In the genomic region with DNA sequence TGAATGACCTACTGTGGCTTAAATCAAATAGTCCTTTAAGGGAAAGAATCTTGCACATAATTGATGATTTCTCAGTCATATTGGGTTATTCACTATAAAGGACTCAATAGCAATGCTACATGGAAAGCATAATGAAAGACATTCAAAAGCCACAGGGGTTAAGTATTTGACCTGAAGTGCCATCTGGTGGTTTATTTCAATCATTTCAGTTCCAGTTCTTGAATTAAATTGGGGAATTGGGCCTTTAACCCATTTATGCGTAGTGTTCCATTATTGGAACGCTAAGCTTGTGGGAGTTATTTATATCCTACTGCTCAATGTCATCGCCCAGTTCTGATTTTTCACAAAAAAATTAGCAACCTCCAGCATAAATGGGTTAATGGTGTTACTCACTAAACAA, we compare ENCODE assay signal across 8 cellular contexts. TPM values are rescaled to one million over a fixed set of nuclear protein-coding genes. Genes with fewer than 3 reads are reported as not detected.
DNase-seq lines count a peak whose midpoint lies in the region; ATAC-seq, FAIRE-seq and TF ChIP-seq lines count a peak whose summit lies in the region.

No MANE protein-coding gene starts in this region.

- H3K36me3 ChIP-seq in CD4-positive, CD25-positive, alpha-beta regulatory T cell (ENCODE audit: control insufficient read depth, insufficient read depth, low read length), result no peaks in the 10 kb centered on the region
- H3K36me3 ChIP-seq in GM23338 (ENCODE audit: insufficient read depth), result no peaks in the 10 kb centered on the region
- H3K36me3 ChIP-seq in keratinocyte (ENCODE audit: control insufficient read depth in 2 of 2, extremely low read depth in 1 of 2, insufficient read depth in 2 of 2, low read length in 2 of 2), result no peaks in the 10 kb centered on the region
- no peaks in the 10 kb centered on the region for H3K36me3 ChIP-seq in naive thymus-derived CD4-positive, alpha-beta T cell (ENCODE audit: control insufficient read depth in 2 of 3, insufficient read depth in 3 of 3, low read length in 3 of 3)

- H3K27me3 ChIP-seq in CD4-positive, CD25-positive, alpha-beta regulatory T cell (ENCODE audit: control insufficient read depth, insufficient read depth, low read length), result no peaks in the 10 kb centered on the region
- H3K27me3 ChIP-seq in GM23338 (ENCODE audit: insufficient read depth) (no peaks in the 10 kb centered on the region), keratinocyte (ENCODE audit: control insufficient read depth, extremely low read depth, insufficient read depth, low read length) (no peaks in the 10 kb centered on the region)
- H3K27me3 ChIP-seq in naive thymus-derived CD4-positive, alpha-beta T cell (ENCODE audit: control insufficient read depth in 2 of 2, insufficient read depth in 2 of 2, low read length in 2 of 2), result no peaks in the 10 kb centered on the region

- no peaks in the 10 kb centered on the region for H3F3A ChIP-seq in GM23338 (replicated peaks; ENCODE audit: low read depth)

- no peaks in the 10 kb centered on the region for H3K9me2 ChIP-seq in GM23338 (ENCODE audit: insufficient read depth)

- H4K20me1 ChIP-seq in GM23338 (replicated peaks; ENCODE audit: insufficient read depth) (no peaks in the 10 kb centered on the region), keratinocyte (ENCODE audit: control insufficient read depth, extremely low read depth, insufficient read depth, low read length) (no peaks in the 10 kb centered on the region)

- no peaks in the 10 kb centered on the region for H3K9me3 ChIP-seq in CD4-positive, CD25-positive, alpha-beta regulatory T cell (ENCODE audit: control insufficient read depth in 2 of 2, low read length in 2 of 2)
- H3K9me3 ChIP-seq in keratinocyte (ENCODE audit: control insufficient read depth, low read depth, low read length) (no peaks in the 10 kb centered on the region), T-helper 17 cell (ENCODE audit: control insufficient read depth, low read length, poor library complexity, severe bottlenecking) (no peaks in the 10 kb centered on the region)
- no peaks in the 10 kb centered on the region for H3K9me3 ChIP-seq in naive thymus-derived CD4-positive, alpha-beta T cell (ENCODE audit: control insufficient read depth in 2 of 3, low read length in 3 of 3)

- H2AFZ ChIP-seq in GM23338 (no peak overlapping the region), keratinocyte (ENCODE audit: control insufficient read depth, low read length) (no peak overlapping the region)

- peak; percentile 29 to 43 for TF ChIP-seq CTCF in GM23338 (conservative IDR thresholded peaks at IDR 0.05; ENCODE audit: low read depth in 2 of 2)
- TF ChIP-seq CTCF in keratinocyte (optimal IDR thresholded peaks at IDR 0.05 in 1 of 3, IDR thresholded peaks at IDR 0.05 in 1 of 3, conservative IDR thresholded peaks at IDR 0.05 in 1 of 3; ENCODE audit: extremely low read depth in 1 of 3, insufficient read depth in 2 of 3, low read length in 3 of 3), result peak in 2 of 3 experiments; percentile 11 to 30

- dilution Hi-C loops in keratinocyte (cut with MboI; ENCODE audit: extremely low pct_ligation_motif_present, low sequenced_read_pairs), result no loop called here

- peaks cover 0 to 1% (median 0%) of the 10 kb centered on the region in 7 donors for H3K9me3 Mint-ChIP-seq in CD4-positive, CD25-positive, alpha-beta regulatory T cell
- no peaks in the 10 kb centered on the region for H3K9me3 Mint-ChIP-seq in GM23338
- H3K9me3 Mint-ChIP-seq in effector memory CD8-positive, alpha-beta T cell, result no peaks in the 10 kb centered on the region
- peaks cover 0 to 4% (median 0%) of the 10 kb centered on the region in 11 donors for H3K9me3 Mint-ChIP-seq in naive thymus-derived CD4-positive, alpha-beta T cell

- CTCF ChIA-PET in naive thymus-derived CD4-positive, alpha-beta T cell (lab: Charles Lee), result no interaction called here

- no peak overlapping the region for H3K27ac Mint-ChIP-seq in CD4-positive, CD25-positive, alpha-beta regulatory T cell
- H3K27ac Mint-ChIP-seq in GM23338 (no peak overlapping the region), T-helper 17 cell (no peak overlapping the region)
- no peak overlapping the region for H3K27ac Mint-ChIP-seq in effector memory CD8-positive, alpha-beta T cell
- no peak overlapping the region for H3K27ac Mint-ChIP-seq in naive thymus-derived CD4-positive, alpha-beta T cell

- H3K9ac ChIP-seq in keratinocyte (ENCODE audit: control insufficient read depth, extremely low read depth, insufficient read depth, low read length), result no peak overlapping the region

- H3K27me3 Mint-ChIP-seq in CD4-positive, CD25-positive, alpha-beta regulatory T cell, result no peaks in the 10 kb centered on the region
- peaks cover 2% of the 10 kb centered on the region for H3K27me3 Mint-ChIP-seq in GM23338 (ENCODE audit: insufficient read depth, low read depth, poor library complexity)
- H3K27me3 Mint-ChIP-seq in T-helper 17 cell, result no peaks in the 10 kb centered on the region
- H3K27me3 Mint-ChIP-seq in effector memory CD8-positive, alpha-beta T cell, result peaks cover 9 to 14% of the 10 kb centered on the region in 2 donors
- peaks cover 0 to 5% (median 0%) of the 10 kb centered on the region in 5 donors for H3K27me3 Mint-ChIP-seq in naive thymus-derived CD4-positive, alpha-beta T cell

- FAIRE-seq in keratinocyte (lab: Jason Lieb, UNC), result peak; percentile 58

- H3K79me2 ChIP-seq in GM23338 (replicated peaks; ENCODE audit: insufficient read depth) (no peaks in the 10 kb centered on the region), keratinocyte (ENCODE audit: control insufficient read depth, insufficient read depth, low read length) (no peaks in the 10 kb centered on the region)

- POLR2A ChIA-PET in naive thymus-derived CD4-positive, alpha-beta T cell (lab: Charles Lee), result interaction anchor here (0.8 kb wide), 1 partner anchor 116 kb away, joined by 3 read pairs; no protein-coding TSS in a partner anchor

- H3K36me3 Mint-ChIP-seq in CD4-positive, CD25-positive, alpha-beta regulatory T cell, result peaks cover 10% of the 10 kb centered on the region
- no peaks in the 10 kb centered on the region for H3K36me3 Mint-ChIP-seq in GM23338 (ENCODE audit: low read depth)
- peaks cover 3% of the 10 kb centered on the region for H3K36me3 Mint-ChIP-seq in T-helper 17 cell (ENCODE audit: low read depth)
- no peaks in the 10 kb centered on the region for H3K36me3 Mint-ChIP-seq in effector memory CD8-positive, alpha-beta T cell (ENCODE audit: insufficient read depth)
- H3K36me3 Mint-ChIP-seq in naive thymus-derived CD4-positive, alpha-beta T cell, result peaks cover 0 to 13% (median 3%) of the 10 kb centered on the region in 5 donors

- H3K4me3 Mint-ChIP-seq in CD4-positive, CD25-positive, alpha-beta regulatory T cell, result no peak overlapping the region
- H3K4me3 Mint-ChIP-seq in GM23338, result no peak overlapping the region
- H3K4me3 Mint-ChIP-seq in T-helper 17 cell, result no peak overlapping the region
- no peak overlapping the region for H3K4me3 Mint-ChIP-seq in effector memory CD8-positive, alpha-beta T cell
- H3K4me3 Mint-ChIP-seq in naive thymus-derived CD4-positive, alpha-beta T cell, result no peak overlapping the region

- DNase-seq in CD4-positive, CD25-positive, alpha-beta regulatory T cell, result peak in 2 of 3 donors; percentile 6 to 47
- DNase-seq in GM23338 (ENCODE audit: low spot score), result peak; percentile 24
- peak; percentile 25 for DNase-seq in RPMI8226
- no peak for DNase-seq in keratinocyte (ENCODE audit: low read depth, low spot score)
- no peak for DNase-seq in T-helper 17 cell
- DNase-seq in effector memory CD8-positive, alpha-beta T cell, result no peak
- no peak for DNase-seq in naive thymus-derived CD4-positive, alpha-beta T cell

- ATAC-seq in CD4-positive, CD25-positive, alpha-beta regulatory T cell (ENCODE audit: low read depth in 2 of 2), result no peak
- ATAC-seq in GM23338 (no peak), T-helper 17 cell (no peak), HG03520 (IDR thresholded peaks at IDR 0.05; ENCODE audit: unreplicated experiment) (no peak)
- no peak for ATAC-seq in effector memory CD8-positive, alpha-beta T cell (replicated peaks)
- no peak for ATAC-seq in naive thymus-derived CD4-positive, alpha-beta T cell

- no peak overlapping the region for H3K27ac ChIP-seq in CD4-positive, CD25-positive, alpha-beta regulatory T cell (ENCODE audit: insufficient read depth, low read length, poor library complexity, severe bottlenecking)
- H3K27ac ChIP-seq in GM23338 (ENCODE audit: low read depth) (no peak overlapping the region), keratinocyte (ENCODE audit: control insufficient read depth, insufficient read depth, low read length) (no peak overlapping the region)
- H3K27ac ChIP-seq in naive thymus-derived CD4-positive, alpha-beta T cell (ENCODE audit: low read depth, low read length), result no peak overlapping the region

- H3K4me3 ChIP-seq in CD4-positive, CD25-positive, alpha-beta regulatory T cell (ENCODE audit: low read depth, low read length), result no peak overlapping the region
- H3K4me3 ChIP-seq in GM23338 (no peak overlapping the region), keratinocyte (ENCODE audit: control insufficient read depth in 2 of 3, extremely low read depth in 1 of 3, insufficient read depth in 2 of 3, low read depth in 1 of 3, low read length in 3 of 3) (no peak overlapping the region)
- H3K4me3 ChIP-seq in naive thymus-derived CD4-positive, alpha-beta T cell (ENCODE audit: low read length), result no peak overlapping the region

- no peaks in the 10 kb centered on the region for H3K4me1 ChIP-seq in CD4-positive, CD25-positive, alpha-beta regulatory T cell (ENCODE audit: control insufficient read depth, insufficient read depth, low read length, poor library complexity, severe bottlenecking)
- no peaks in the 10 kb centered on the region for H3K4me1 ChIP-seq in GM23338 (ENCODE audit: insufficient read depth)
- H3K4me1 ChIP-seq in keratinocyte (ENCODE audit: control insufficient read depth, extremely low read depth, insufficient read depth, low read length), result no peaks in the 10 kb centered on the region
- H3K4me1 ChIP-seq in naive thymus-derived CD4-positive, alpha-beta T cell (ENCODE audit: control insufficient read depth in 2 of 2, insufficient read depth in 2 of 2, low read length in 2 of 2), result no peaks in the 10 kb centered on the region

- H3K4me2 ChIP-seq in GM23338 (no peak overlapping the region), keratinocyte (ENCODE audit: control insufficient read depth, extremely low read depth, insufficient read depth, low read depth, low read length) (no peak overlapping the region)

- intact Hi-C loops in naive thymus-derived CD4-positive, alpha-beta T cell (cut with micrococcal nuclease), result loop anchor here (1.0 to 2.0 kb wide), 5 partner anchors 84 to 269 kb away; partner anchors contain the start of gene TM7SF3 (in 1 of the 2)

- no peaks in the 10 kb centered on the region for H3K4me1 Mint-ChIP-seq in CD4-positive, CD25-positive, alpha-beta regulatory T cell
- H3K4me1 Mint-ChIP-seq in GM23338, result peaks cover 6% of the 10 kb centered on the region; the same call in 2 of the 3 replicates
- no peaks in the 10 kb centered on the region for H3K4me1 Mint-ChIP-seq in T-helper 17 cell
- H3K4me1 Mint-ChIP-seq in effector memory CD8-positive, alpha-beta T cell (ENCODE audit: low read depth in 2 of 2), result no peaks in the 10 kb centered on the region
- peaks cover 0 to 2% (median 0%) of the 10 kb centered on the region in 7 donors for H3K4me1 Mint-ChIP-seq in naive thymus-derived CD4-positive, alpha-beta T cell

- H3K9me1 ChIP-seq in keratinocyte (ENCODE audit: control insufficient read depth, extremely low read depth, insufficient read depth, low read length), result no peaks in the 10 kb centered on the region

RNA-seq across cellular contexts. Expression of gene C12orf71, which starts 41.3 kb away (rescaled TPM):
- not detected for total RNA-seq in CD4-positive, CD25-positive, alpha-beta regulatory T cell
- polyA plus RNA-seq in CD4-positive, CD25-positive, alpha-beta regulatory T cell, result not detected
- total RNA-seq in GM23338 (2014; rRNA removed; shearing (Covaris generic)), result not detected in 2 replicates
- polyA plus RNA-seq in GM23338 (2016; fragmentation: Nextera tagmentation; extraction: Ambion mirVana) (not detected in 2 replicates), keratinocyte (not detected in 3 replicates)
- polyA plus RNA-seq in keratinocyte (2011; ENCODE audit: low read depth), result not detected
- polyA plus RNA-seq in keratinocyte (2011; cell fraction: cytosol; rRNA removed), result not detected in 2 replicates
- polyA plus RNA-seq in keratinocyte (2011; cell fraction: nucleus; rRNA removed), result not detected in 2 replicates
- not detected in 2 replicates for polyA plus RNA-seq in keratinocyte (2012; ENCODE audit: low replicate concordance)
- not detected in 3 replicates for polyA minus RNA-seq in keratinocyte
- polyA minus RNA-seq in keratinocyte (2011; cell fraction: cytosol; rRNA and poly(A)+ RNA removed), result not detected
- not detected in 2 replicates for polyA minus RNA-seq in keratinocyte (2011; cell fraction: nucleus; rRNA and poly(A)+ RNA removed)
- not detected for total RNA-seq in T-helper 17 cell
- not detected for total RNA-seq in naive thymus-derived CD4-positive, alpha-beta T cell
- polyA plus RNA-seq in naive thymus-derived CD4-positive, alpha-beta T cell, result not detected

Comparison
In these comparisons a context has a peak if more than half of its experiments do, and no peak if none do; other contexts are left out.
1. DNase-seq: peak in CD4-positive, CD25-positive, alpha-beta regulatory T cell (2 of 3), GM23338 (single experiment) and RPMI8226 (single experiment); none in keratinocyte (single experiment), T-helper 17 cell (0 of 3), effector memory CD8-positive, alpha-beta T cell (0 of 3) and naive thymus-derived CD4-positive, alpha-beta T cell (0 of 9).